11 cellular contexts compared by ENCODE assay signal in the genomic region with DNA sequence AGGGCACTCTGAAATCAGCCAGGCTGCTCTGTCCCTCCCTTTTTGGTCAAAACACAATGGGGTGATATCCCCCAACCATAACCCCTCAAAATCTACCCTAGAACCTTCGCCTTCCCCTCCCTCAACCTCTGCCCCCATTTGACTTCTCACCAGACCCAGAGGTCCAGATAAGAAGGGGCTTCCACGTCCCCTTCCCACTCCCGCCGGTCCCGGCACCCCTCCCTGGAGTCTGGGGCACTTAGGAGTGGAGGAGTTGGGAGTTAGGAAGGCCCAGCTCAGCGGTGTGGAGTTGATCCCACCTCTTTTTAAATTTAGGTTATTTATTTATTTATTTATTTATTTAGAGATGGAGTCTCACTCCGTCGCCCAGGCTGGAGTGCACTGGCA. TPM values are rescaled to one million over a fixed set of nuclear protein-coding genes. Genes with fewer than 3 reads are reported as not detected.
A peak's percentile ranks its signal among the peaks of the same experiment; 100 is the strongest.
DNase-seq lines count a peak whose midpoint lies in the region; ATAC-seq, FAIRE-seq and TF ChIP-seq lines count a peak whose summit lies in the region.
"Had no signal": no experiment of that assay in that cellular context is flagged by ENCODE, and none has a peak within 500 bp of the region (broad histone marks: within the 10 kb centered on the region; RNA-seq: fewer than 3 reads in every experiment).

No MANE protein-coding gene starts in this region.

- no peak overlapping the region for H3T11ph ChIP-seq in H9 (ENCODE audit: low read length)

- no peaks in the 10 kb centered on the region for H3K79me1 ChIP-seq in H9 (ENCODE audit: insufficient read depth, low read depth, low read length, poor library complexity, severe bottlenecking)

- peaks cover 59% of the 10 kb centered on the region for H3K4me1 ChIP-seq in A549
- H3K4me1 ChIP-seq in H9 (ENCODE audit: insufficient read depth, low read length), result peaks cover 16% of the 10 kb centered on the region; the same call in 1 of the 2 replicates
- H3K4me1 ChIP-seq in muscle layer of colon (ENCODE audit: insufficient read depth, low read length), result peaks cover 32% of the 10 kb centered on the region

- H3K27me3 ChIP-seq in H9 (ENCODE audit: insufficient read depth, low read length) (peaks cover 4% of the 10 kb centered on the region; the same call in 1 of the 2 replicates), muscle layer of colon (ENCODE audit: control insufficient read depth in 1 of 2, insufficient read depth in 2 of 2, low read length in 2 of 2) (peaks cover 0 to 12% of the 10 kb centered on the region in 2 donors)

- H3K9ac ChIP-seq in H9 (ENCODE audit: extremely low read depth, insufficient read length, low read length) (no peak overlapping the region), muscle layer of colon (ENCODE audit: low read length) (peak overlapping the region; percentile 33)

- no peak overlapping the region for H3K23ac ChIP-seq in H9 (ENCODE audit: insufficient read length, low read depth, low read length)

- no peaks in the 10 kb centered on the region; a peak in 2 of 7 replicates for H3K36me3 Mint-ChIP-seq in H9 (ENCODE audit: insufficient read depth in 1 of 3, low read depth in 3 of 3)
- peaks cover 2% of the 10 kb centered on the region for H3K36me3 Mint-ChIP-seq in central memory CD8-positive, alpha-beta T cell (ENCODE audit: insufficient read depth)
- no peaks in the 10 kb centered on the region for H3K36me3 Mint-ChIP-seq in immature natural killer cell

- POLR2A ChIA-PET in A549 (lab: Yijun Ruan, JAX), result interaction anchor here (2.1 to 2.6 kb wide), 2 partner anchors 15 to 73 kb away, joined by 12 to 24 read pairs; partner anchors contain the start of gene COL1A1

- H2BK5ac ChIP-seq in H9 (ENCODE audit: insufficient read length, low read length), result no peak overlapping the region

- no peak overlapping the region for H2BK20ac ChIP-seq in H9 (ENCODE audit: low read depth, low read length, poor library complexity, severe bottlenecking)

- no peaks in the 10 kb centered on the region; a peak in 2 of 5 replicates for H3K9me3 Mint-ChIP-seq in H9
- no peaks in the 10 kb centered on the region for H3K9me3 Mint-ChIP-seq in central memory CD8-positive, alpha-beta T cell
- no peaks in the 10 kb centered on the region for H3K9me3 Mint-ChIP-seq in immature natural killer cell
- H3K9me3 Mint-ChIP-seq: stimulated activated naive CD8-positive, alpha-beta T cell treated with anti-CD3 and anti-CD28 coated beads, Interleukin-15, Interleukin-2, amounts not matched to agents 100 ng/mL and 50 ng/mL, for 24 hours had no signal

- H3K4me3 Mint-ChIP-seq in H9, result peak overlapping the region; percentile 32 to 54; a peak in 2 of 5 replicates
- H3K4me3 Mint-ChIP-seq in central memory CD8-positive, alpha-beta T cell, result peak overlapping the region; percentile 19
- H3K4me3 Mint-ChIP-seq in immature natural killer cell, result peak overlapping the region in 2 of 5 donors; percentile 18 to 29

- no peak overlapping the region for H3K14ac ChIP-seq in H9 (ENCODE audit: insufficient read depth, low read length)

- H4K20me1 ChIP-seq in H9 (ENCODE audit: control insufficient read depth, insufficient read depth, insufficient read length), result no peaks in the 10 kb centered on the region

- no peaks in the 10 kb centered on the region for H3K9me3 ChIP-seq in A549
- no peaks in the 10 kb centered on the region for H3K9me3 ChIP-seq in H9 (ENCODE audit: control insufficient read depth, low read depth, low read length)
- no peaks in the 10 kb centered on the region for H3K9me3 ChIP-seq in muscle layer of colon (ENCODE audit: low read length)
- H3K9me3 ChIP-seq: esophagus squamous epithelium had no signal

- H3K4me3 ChIP-seq in A549 (peak overlapping the region; percentile 51), muscle layer of colon (ENCODE audit: low read depth in 1 of 2, low read length in 2 of 2) (peak overlapping the region in 1 of 2 donors; percentile 79)

- H2AK5ac ChIP-seq in H9 (ENCODE audit: insufficient read length, low read length), result no peak overlapping the region

- peak overlapping the region; percentile 94 for H3K4me2 ChIP-seq in A549
- H3K4me2 ChIP-seq in H9 (ENCODE audit: insufficient read depth, insufficient read length, low read length), result peak overlapping the region; percentile 34

- peak overlapping the region; percentile 77 to 91 for H3K27ac ChIP-seq in A549
- H3K27ac ChIP-seq in H9 (ENCODE audit: insufficient read length, low read depth, low read length), result no peak overlapping the region
- H3K27ac ChIP-seq in muscle layer of colon (ENCODE audit: low read depth, low read length), result peak overlapping the region; percentile 91

- no peak overlapping the region for H3K18ac ChIP-seq in H9 (ENCODE audit: insufficient read length, low read depth, low read length)

- FAIRE-seq in A549 (lab: Jason Lieb, UNC), result no peak

- H3K4me1 Mint-ChIP-seq in H9 (peaks cover 48 to 58% of the 10 kb centered on the region in 2 experiments), immature natural killer cell (peaks cover 5 to 8% of the 10 kb centered on the region in 2 donors)
- peaks cover 8% of the 10 kb centered on the region for H3K4me1 Mint-ChIP-seq in central memory CD8-positive, alpha-beta T cell

- CTCF ChIA-PET in A549 (lab: Yijun Ruan, JAX), result interaction anchor here (0.6 to 41.2 kb wide), 24 partner anchors 12 to 163 kb away, joined by 3 to 1256 read pairs (median 4); partner anchors contain the start of genes COL1A1 and LRRC59

- H2AFZ ChIP-seq in H9 (ENCODE audit: low read length), result no peak overlapping the region

- no peak overlapping the region for H2BK15ac ChIP-seq in H9 (ENCODE audit: low read depth, low read length)

- no peak overlapping the region for H3K27ac Mint-ChIP-seq in H9
- H3K27ac Mint-ChIP-seq in central memory CD8-positive, alpha-beta T cell (ENCODE audit: low read depth), result no peak overlapping the region
- H3K27ac Mint-ChIP-seq in immature natural killer cell, result no peak overlapping the region
- H3K27ac Mint-ChIP-seq: stimulated activated naive CD8-positive, alpha-beta T cell treated with anti-CD3 and anti-CD28 coated beads, Interleukin-15, Interleukin-2, amounts not matched to agents 100 ng/mL and 50 ng/mL, for 24 hours had no signal

- no peak for TF ChIP-seq EP300 in A549 (IDR thresholded peaks at IDR 0.05)

- H3K79me2 ChIP-seq in H9 (ENCODE audit: insufficient read depth, low read length), result no peaks in the 10 kb centered on the region

- 33% methylated on average over 8 of the region's 8 CpGs for WGBS in A549 (ENCODE audit: missing lambda C conversion rate)
- WGBS in H9 (ENCODE audit: extremely low coverage, insufficient read length, low lambda C conversion rate), result no CpG with 5 or more reads among the region's 8 CpGs

- no peak overlapping the region for H3K56ac ChIP-seq in H9 (ENCODE audit: insufficient read length, low read depth, low read length)

- no peak overlapping the region for H4K91ac ChIP-seq in H9 (ENCODE audit: insufficient read length, low read depth, low read length)

- peaks cover 8% of the 10 kb centered on the region for H3K27me3 Mint-ChIP-seq in H9 (ENCODE audit: low read depth)
- H3K27me3 Mint-ChIP-seq in central memory CD8-positive, alpha-beta T cell, result peaks cover 58% of the 10 kb centered on the region
- H3K27me3 Mint-ChIP-seq in immature natural killer cell (ENCODE audit: low read depth in 3 of 3), result peaks cover 4 to 15% (median 14%) of the 10 kb centered on the region in 3 donors

- TF ChIP-seq RAD21 in A549 (conservative IDR thresholded peaks at IDR 0.05 in 1 of 2, IDR thresholded peaks at IDR 0.05 in 1 of 2), result no peak

- H3K36me3 ChIP-seq in muscle layer of colon (ENCODE audit: insufficient read depth, low read length), result no peaks in the 10 kb centered on the region
- H3K36me3 ChIP-seq: esophagus squamous epithelium had no signal

- no peak for DNase-seq in A549 (ENCODE audit: low read depth in 1 of 2, low spot score in 1 of 2)
- no peak for DNase-seq in H9
- no peak for DNase-seq in central memory CD8-positive, alpha-beta T cell (ENCODE audit: low spot score in 2 of 2)
- DNase-seq in NCI-H510A (lab: John Stamatoyannopoulos, UW), result no peak
- DNase-seq in immature natural killer cell, result no peak
- DNase-seq in NCI-H2196 treated with DMSO at 0.1 percent for 48 hours (lab: John Stamatoyannopoulos, UW; ENCODE audit: unreplicated experiment), result no peak
- DNase-seq: esophagus squamous epithelium had no signal

- no peak overlapping the region for H3K4ac ChIP-seq in H9 (ENCODE audit: low read depth, low read length)

- TF ChIP-seq POLR2A in A549 (IDR thresholded peaks at IDR 0.05; ENCODE audit: low read length), result no peak

- no peak overlapping the region for H4K8ac ChIP-seq in H9 (replicated peaks; ENCODE audit: insufficient read length, low read depth, low read length)

- TF ChIP-seq CTCF in A549 (IDR thresholded peaks at IDR 0.05) (no peak), H9 (conservative IDR thresholded peaks at IDR 0.05) (no peak)

- H2BK12ac ChIP-seq in H9 (ENCODE audit: insufficient read length, low read depth, low read length), result no peak overlapping the region

- no peak overlapping the region for H4K5ac ChIP-seq in H9 (ENCODE audit: insufficient read length, low read depth, low read length)

- H2BK120ac ChIP-seq in H9 (ENCODE audit: low read depth, low read length, poor library complexity, severe bottlenecking), result no peak overlapping the region

- ATAC-seq in A549 (peak in 1 of 2 experiments; percentile 1; a peak in 2 of 6 replicates), HG02852 (IDR thresholded peaks at IDR 0.05; ENCODE audit: unreplicated experiment) (no peak)
- no peak for ATAC-seq in central memory CD8-positive, alpha-beta T cell (replicated peaks; ENCODE audit: extremely low read depth, poor library complexity, severe bottlenecking)

- peaks cover 10% of the 10 kb centered on the region for H3K23me2 ChIP-seq in H9 (ENCODE audit: insufficient read length, low read depth, low read length, poor library complexity, severe bottlenecking)

TF ChIP-seq in A549, 52 proteins besides CTCF, POLR2A, EP300 and RAD21 (continues in another document):
- no peak for TF ChIP-seq MYC (IDR thresholded peaks at IDR 0.05; ENCODE audit: borderline replicate concordance, low read length)
- TF ChIP-seq HOXA7 (CRISPR knock-in tag; IDR thresholded peaks at IDR 0.05), result no peak
- TF ChIP-seq JUNB (IDR thresholded peaks at IDR 0.05), result no peak
- TF ChIP-seq RARB (CRISPR knock-in tag; IDR thresholded peaks at IDR 0.05), result no peak
- no peak for TF ChIP-seq TFCP2L1 (CRISPR knock-in tag; IDR thresholded peaks at IDR 0.05)
- TF ChIP-seq RCOR1 (IDR thresholded peaks at IDR 0.05; ENCODE audit: low read depth, low read length), result no peak
- no peak for TF ChIP-seq JUN (IDR thresholded peaks at IDR 0.05)
- TF ChIP-seq GATA3 (IDR thresholded peaks at IDR 0.05; ENCODE audit: borderline replicate concordance), result no peak

RNA-seq across cellular contexts. Expression of gene TMEM92, which starts 0.6 kb away (rescaled TPM):
- polyA plus RNA-seq in A549 (2011; rRNA removed) (10.3 and 11.9 TPM in 2 replicates), A549 (2017; fragmentation: RNase III; extraction: RNeasy Plus Mini Kit Qiagen cat#74134 plus additional on column Dnase treatment) (22.7 to 27.5 TPM (median 25.1 TPM) in 3 replicates), immature natural killer cell (not detected)
- polyA plus RNA-seq in A549 (2012; cell fraction: cytosol; rRNA removed), result 14.4 and 16.7 TPM in 2 replicates
- 17.9 and 18.6 TPM in 2 replicates for polyA plus RNA-seq in A549 (2012; cell fraction: nucleus; rRNA removed)
- polyA minus RNA-seq in A549 (2011; rRNA and poly(A)+ RNA removed), result 11.4 and 13.0 TPM in 2 replicates
- 10.9 and 11.2 TPM in 2 replicates for total RNA-seq in H9 (2021)
- total RNA-seq: lung microvascular endothelial cell had no signal

Comparison
In these comparisons a context has a peak if more than half of its experiments do, and no peak if none do; other contexts are left out.
1. RNA of gene TMEM92, which starts 0.6 kb away (polyA plus RNA-seq): 10.3 to 27.5 TPM in A549; not detected in immature natural killer cell; every median in the first group is over 10 times any median in the second.